In the genomic region with DNA sequence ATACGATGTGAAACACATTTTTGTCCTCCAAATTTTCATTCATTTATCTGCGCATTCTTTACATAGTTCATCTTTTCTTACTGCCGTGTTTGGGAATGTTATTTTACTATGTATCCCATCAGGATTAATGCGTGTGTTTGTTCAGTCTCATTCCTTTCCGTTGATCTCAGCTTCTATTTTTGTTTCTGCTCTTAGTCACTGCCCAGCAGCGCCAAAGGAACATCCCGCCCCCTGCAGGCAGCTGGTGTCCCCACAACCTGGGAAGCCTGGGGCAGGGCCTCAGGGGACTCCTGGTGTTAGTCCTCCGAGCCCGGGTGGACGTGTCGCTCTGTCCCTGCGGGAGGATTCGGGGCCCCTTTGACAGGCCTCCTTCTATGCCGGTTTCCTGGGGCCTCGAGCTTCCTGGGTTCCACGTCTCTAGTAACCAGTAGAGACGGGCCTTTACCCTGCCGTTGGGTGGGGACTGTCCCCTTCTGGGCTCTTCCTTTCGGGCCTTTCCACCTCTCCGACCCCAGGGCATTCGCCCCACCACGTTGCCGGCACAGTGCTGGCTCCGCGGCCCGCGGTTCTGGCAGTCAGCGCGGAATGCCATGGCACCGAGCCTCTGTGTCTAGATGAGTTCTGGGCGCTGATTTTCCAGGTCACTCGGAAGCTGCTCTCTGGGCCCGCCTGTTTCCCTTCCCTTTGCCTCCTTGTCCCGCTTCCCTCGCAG, we compare ENCODE assay signal across 8 cellular contexts. TPM values are rescaled to one million over a fixed set of nuclear protein-coding genes. Genes with fewer than 3 reads are reported as not detected.
DNase-seq lines count a peak whose midpoint lies in the region; ATAC-seq, FAIRE-seq and TF ChIP-seq lines count a peak whose summit lies in the region.

No MANE protein-coding gene starts in this region.

- H3K9me3 ChIP-seq in astrocyte (ENCODE audit: insufficient read depth, low read depth, low read length) = no peaks in the 10 kb centered on the region

- H3K4me1 Mint-ChIP-seq in astrocyte (ENCODE audit: low read depth, unreplicated experiment) = peaks cover 31% of the 10 kb centered on the region

- peak overlapping the region; percentile 93 for H3K9ac ChIP-seq in astrocyte (ENCODE audit: low read length)

- DNase-seq in GM12891 (ENCODE audit: insufficient read length, low spot score) (peak; percentile 71), NCI-H1694 (lab: John Stamatoyannopoulos, UW) (peak; percentile 85), T-helper 22 cell (ENCODE audit: low read depth) (peak; percentile 68), astrocyte (ENCODE audit: low read depth) (peak; percentile 93), hepatic stellate cell (ENCODE audit: low spot score) (peak; percentile 96), renal cortical epithelial cell (ENCODE audit: low read depth) (peak; percentile 97)

- peaks cover under 1% of the 10 kb centered on the region for H3K27me3 Mint-ChIP-seq in astrocyte (ENCODE audit: low read depth, unreplicated experiment)

- no peaks in the 10 kb centered on the region for H3K27me3 ChIP-seq in astrocyte (ENCODE audit: insufficient read depth, low read length)

- H2AFZ ChIP-seq in astrocyte (ENCODE audit: low read depth, low read length) = peak overlapping the region; percentile 73

- H3K79me2 ChIP-seq in astrocyte (ENCODE audit: insufficient read depth, low read length) = no peaks in the 10 kb centered on the region

- ATAC-seq in HG02852 (IDR thresholded peaks at IDR 0.05; ENCODE audit: unreplicated experiment) (peak; percentile 43), GM18519 (IDR thresholded peaks at IDR 0.05; ENCODE audit: low FRiP score, unreplicated experiment) (no peak)

- peak overlapping the region; percentile 99 for H3K27ac Mint-ChIP-seq in astrocyte (ENCODE audit: unreplicated experiment)

- peak overlapping the region; percentile 83 for H3K4me2 ChIP-seq in astrocyte (ENCODE audit: low read length)

- H3K36me3 Mint-ChIP-seq in astrocyte (ENCODE audit: low read depth, unreplicated experiment) = peaks cover 5% of the 10 kb centered on the region

- TF ChIP-seq POLR2A in GM12891 (IDR thresholded peaks at IDR 0.05; ENCODE audit: low read depth, low read length) = no peak; the same call in 1 of the 2 replicates

- peak; percentile 71 for FAIRE-seq in GM12891 (lab: Jason Lieb, UNC)
- FAIRE-seq in astrocyte (lab: Jason Lieb, UNC) = peak; percentile 60

- H3K4me1 ChIP-seq in astrocyte (ENCODE audit: insufficient read depth, low read length) = peaks cover 29% of the 10 kb centered on the region

- peak overlapping the region; percentile 47 for H3K4me3 ChIP-seq in astrocyte (ENCODE audit: insufficient read depth, low read depth, low read length)

- H4K20me1 ChIP-seq in astrocyte (ENCODE audit: insufficient read depth, low read length) = no peaks in the 10 kb centered on the region

- peak; percentile 93 for TF ChIP-seq CTCF in astrocyte (IDR thresholded peaks at IDR 0.05; ENCODE audit: insufficient read depth, low read depth, low read length)

- H3K9me3 Mint-ChIP-seq in astrocyte (ENCODE audit: unreplicated experiment) = peaks cover 2% of the 10 kb centered on the region

- H3K4me3 Mint-ChIP-seq in astrocyte (ENCODE audit: unreplicated experiment) = peak overlapping the region; percentile 62

- no peaks in the 10 kb centered on the region for H3K36me3 ChIP-seq in astrocyte (ENCODE audit: insufficient read depth, low read length)

- H3K27ac ChIP-seq in astrocyte (ENCODE audit: low read depth, low read length) = peak overlapping the region; percentile 99

TF ChIP-seq in GM12891, 5 proteins besides CTCF, POLR2A, EP300 and RAD21:
- TF ChIP-seq POU2F2 (IDR thresholded peaks at IDR 0.05; ENCODE audit: low read depth, low read length) (0 out of 2 replicates have a peak, but pooled peaks have one; percentile 8), PAX5 (IDR thresholded peaks at IDR 0.05; ENCODE audit: insufficient read depth, low read length, severe bottlenecking) (no peak), POLR2AphosphoS5 (IDR thresholded peaks at IDR 0.05; ENCODE audit: low read depth, low read length) (no peak), SPI1 (IDR thresholded peaks at IDR 0.05; ENCODE audit: low read depth, low read length) (no peak), TAF1 (IDR thresholded peaks at IDR 0.05; ENCODE audit: low read depth, low read length) (no peak)

RNA-seq across cellular contexts. Expression of gene WEE1, which starts 39.8 kb away (rescaled TPM):
- polyA plus RNA-seq in GM12891 (2012; ENCODE audit: low read depth, missing spikeins) = 14.3 TPM
- total RNA-seq in astrocyte = 29.3 and 50.7 TPM in 2 replicates
- 37.8 and 81.4 TPM in 2 replicates for total RNA-seq in renal cortical epithelial cell

RNA-seq across cellular contexts. Expression of gene SWAP70, which starts 50.6 kb away (rescaled TPM):
- polyA plus RNA-seq in GM12891 (2012; ENCODE audit: low read depth, missing spikeins) = 25.1 TPM
- total RNA-seq in astrocyte (28.6 and 33.7 TPM in 2 replicates), renal cortical epithelial cell (29.2 and 42.7 TPM in 2 replicates)
